26 cellular contexts compared by ENCODE assay signal in the genomic region with DNA sequence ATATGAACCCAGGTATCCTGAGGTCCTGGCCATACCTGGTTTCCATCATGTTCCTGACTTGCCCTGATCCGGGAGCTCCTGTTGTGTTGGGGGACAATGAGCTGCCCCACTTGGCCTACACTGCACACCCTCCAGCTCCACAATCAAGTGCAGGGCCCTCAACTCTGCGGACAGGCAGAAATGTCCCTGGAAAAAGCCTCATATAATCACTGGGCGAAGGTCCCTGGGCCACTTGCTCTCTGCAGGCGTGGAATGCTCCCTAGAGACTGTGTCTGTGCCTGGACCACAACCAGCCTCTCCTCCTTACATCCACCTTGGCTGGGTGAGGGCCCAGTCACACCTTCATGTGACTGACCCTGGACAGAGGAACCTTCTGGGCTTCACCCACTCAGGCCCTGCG.
"Had no signal": no experiment of that assay in that cellular context is flagged by ENCODE, and none has a peak within 500 bp of the region (broad histone marks: within the 10 kb centered on the region; RNA-seq: fewer than 3 reads in every experiment).

No MANE protein-coding gene starts in this region.

- H3K27ac ChIP-seq: coronary artery, gastrocnemius medialis, heart left ventricle, hepatocyte, pancreas, right lobe of liver, testis, tibial artery had no signal

- H3K4me1 Mint-ChIP-seq: mesothelial cell of epicardium, nephron had no signal

- H3K4me3 ChIP-seq: coronary artery, gastrocnemius medialis, heart left ventricle, hepatocyte, mucosa of descending colon, pancreas, right lobe of liver, testis, tibial artery had no signal

- ATAC-seq: gastrocnemius medialis; left lobe of liver; mucosa of descending colon; pancreas; right lobe of liver; stimulated activated memory B cell treated with anti-CD40 and anti-IgM and Interleukin-4, amounts not matched to agents 10 μg/mL and 1 μg/mL and 100 μg/mL, for 72 hours; stimulated activated naive CD8-positive, alpha-beta T cell treated with anti-CD3 and anti-CD28 coated beads, Interleukin-15, Interleukin-2, amounts not matched to agents 100 U/mL and 50 U/mL, for 24 hours had no signal

- H3K9me3 Mint-ChIP-seq: mesothelial cell of epicardium; naive B cell; nephron; stimulated activated memory B cell treated with anti-CD40 and anti-IgM and Interleukin-4, amounts not matched to agents 10 μg/mL and 1 μg/mL and 100 μg/mL, for 72 hours; type B pancreatic cell had no signal

- DNase-seq: dermis blood vessel endothelial cell; effector memory CD4-positive, alpha-beta T cell; gastrocnemius medialis; heart left ventricle; kidney; mesenchymal stem cell; mucosa of descending colon; naive B cell; nucleus accumbens; pancreas; retina; right lobe of liver; small intestine; stimulated activated CD4-positive, alpha-beta T cell treated with anti-CD3 and anti-CD28 coated beads, Interleukin-15, amount 100 ng/mL, for 24 hours; stimulated activated CD4-positive, alpha-beta T cell treated with anti-CD3 and anti-CD28 coated beads, Interleukin-4, amount 100 ng/mL, for 1 hour; stimulated activated naive CD8-positive, alpha-beta T cell treated with anti-CD3 and anti-CD28 coated beads, Interleukin-15, Interleukin-2, amounts not matched to agents 100 U/mL and 50 U/mL, for 24 hours; substantia nigra; testis; tibial artery had no signal

- H3K27ac Mint-ChIP-seq: mesothelial cell of epicardium; nephron; stimulated activated memory B cell treated with anti-CD40 and anti-IgM and Interleukin-4, amounts not matched to agents 10 μg/mL and 1 μg/mL and 100 μg/mL, for 72 hours; type B pancreatic cell had no signal

- H3K4me3 Mint-ChIP-seq: mesothelial cell of epicardium; naive B cell; nephron; stimulated activated memory B cell treated with anti-CD40 and anti-IgM and Interleukin-4, amounts not matched to agents 10 μg/mL and 1 μg/mL and 100 μg/mL, for 72 hours; type B pancreatic cell had no signal

- H3K4me1 ChIP-seq: gastrocnemius medialis, heart left ventricle, pancreas, right lobe of liver, testis, tibial artery had no signal

- H3K27me3 Mint-ChIP-seq: stimulated activated memory B cell treated with anti-CD40 and anti-IgM and Interleukin-4, amounts not matched to agents 10 μg/mL and 1 μg/mL and 100 μg/mL, for 72 hours; type B pancreatic cell had no signal

- H3K9me3 ChIP-seq: gastrocnemius medialis, mucosa of descending colon, pancreas, right lobe of liver, testis, tibial artery had no signal

- H3K4me2 ChIP-seq: hepatocyte had no signal

- H3K27me3 ChIP-seq: gastrocnemius medialis, heart left ventricle, hepatocyte, pancreas, right lobe of liver, testis, tibial artery had no signal
